ENCODE assay signal across 8 cellular contexts in genomic region chr12:49707127-49707811, GRCh38. TPM values are rescaled to one million over a fixed set of nuclear protein-coding genes. Genes with fewer than 3 reads are reported as not detected.
DNase-seq lines count a peak whose midpoint lies in the region; ATAC-seq and TF ChIP-seq lines count a peak whose summit lies in the region.

TSS of gene FMNL3 (minus strand) at chr12:49707405. CDS start at chr12:49707180, 225 bp downstream.

- 0 out of 2 replicates have a peak, but pooled peaks cover 8% of the 10 kb centered on the region for H4K20me1 ChIP-seq in DND-41 (ENCODE audit: insufficient read depth, low read length)

- H3K9me3 ChIP-seq in DND-41 (ENCODE audit: insufficient read depth, low read length, severe bottlenecking) (no peaks in the 10 kb centered on the region), KOPT-K1 (ENCODE audit: insufficient read depth, low read length, poor library complexity, severe bottlenecking) (no peaks in the 10 kb centered on the region), Panc1 (ENCODE audit: control insufficient read depth, insufficient read depth, low read depth, low read length) (no peaks in the 10 kb centered on the region), esophagus squamous epithelium (no peaks in the 10 kb centered on the region)

- peak within 1 kb of the TSS; percentile 88 for H3K9ac ChIP-seq in DND-41 (ENCODE audit: low read depth, low read length)

- no peaks in the 10 kb centered on the region for H3K36me3 ChIP-seq in DND-41 (ENCODE audit: insufficient read depth, low read length)
- no peaks in the 10 kb centered on the region for H3K36me3 ChIP-seq in KOPT-K1 (ENCODE audit: insufficient read depth, low read length)
- H3K36me3 ChIP-seq in Panc1 (ENCODE audit: control insufficient read depth, insufficient read depth, low read length): no peaks in the 10 kb centered on the region
- no peaks in the 10 kb centered on the region for H3K36me3 ChIP-seq in esophagus squamous epithelium

- no peaks in the 10 kb centered on the region for H3K9me3 Mint-ChIP-seq in activated T-cell treated with anti-CD3 and anti-CD28 coated beads, Interleukin-2, amount 50 U/mL, for 72 hours
- no peaks in the 10 kb centered on the region for H3K9me3 Mint-ChIP-seq in naive B cell
- H3K9me3 Mint-ChIP-seq in stimulated activated memory B cell treated with anti-CD40 and anti-IgM and Interleukin-4, amounts not matched to agents 10 μg/mL and 1 μg/mL and 100 μg/mL, for 72 hours: no peaks in the 10 kb centered on the region

- H3K27ac ChIP-seq in DND-41 (ENCODE audit: low read length) (peak within 1 kb of the TSS; percentile 68), KOPT-K1 (ENCODE audit: low read depth, low read length, poor library complexity, severe bottlenecking) (peak within 1 kb of the TSS; percentile 87), Panc1 (ENCODE audit: low read length) (peak within 1 kb of the TSS; percentile 80), esophagus squamous epithelium (peak within 1 kb of the TSS; percentile 81 to 93 (median 85))

- H3K36me3 Mint-ChIP-seq in activated T-cell treated with anti-CD3 and anti-CD28 coated beads, Interleukin-2, amount 50 U/mL, for 72 hours (ENCODE audit: insufficient read depth in 2 of 2): no peaks in the 10 kb centered on the region
- no peaks in the 10 kb centered on the region for H3K36me3 Mint-ChIP-seq in naive B cell
- H3K36me3 Mint-ChIP-seq in stimulated activated memory B cell treated with anti-CD40 and anti-IgM and Interleukin-4, amounts not matched to agents 10 μg/mL and 1 μg/mL and 100 μg/mL, for 72 hours: no peaks in the 10 kb centered on the region

- POLR2A ChIA-PET in Panc1 (lab: Charles Lee): no interaction called here

- H3K4me1 ChIP-seq in DND-41 (ENCODE audit: insufficient read depth, low read length): peaks cover 33% of the 10 kb centered on the region
- H3K4me1 ChIP-seq in Panc1 (ENCODE audit: control insufficient read depth, insufficient read depth, low read length): peaks cover 16% of the 10 kb centered on the region
- H3K4me1 ChIP-seq in esophagus squamous epithelium: peaks cover 3 to 51% (median 6%) of the 10 kb centered on the region in 3 donors

- peaks cover 43% of the 10 kb centered on the region for H3K79me2 ChIP-seq in DND-41 (ENCODE audit: insufficient read depth, low read length)

- in situ Hi-C loops in Panc1 (cut with HindIII; ENCODE audit: low pct_unique_long_range_greater_than_20kb, low sequenced_read_pairs): no loop called here

- peak in 2 of 4 donors; percentile 51 to 60 for TF ChIP-seq POLR2A in esophagus squamous epithelium (IDR thresholded peaks at IDR 0.05)

- CTCF ChIA-PET in Panc1 (lab: Charles Lee): interaction anchor here (0.6 kb wide), 1 partner anchor 62 kb away, joined by 9 read pairs; no protein-coding TSS in a partner anchor

- H3K27me3 ChIP-seq in DND-41 (ENCODE audit: insufficient read depth, low read length, poor library complexity) (peaks cover 5% of the 10 kb centered on the region), Panc1 (ENCODE audit: control insufficient read depth, insufficient read depth, low read length) (peaks cover 8% of the 10 kb centered on the region; the same call in 1 of the 2 replicates), esophagus squamous epithelium (peaks cover 0 to 19% (median 0%) of the 10 kb centered on the region in 4 donors)

- intact Hi-C loops in Panc1 (cut with micrococcal nuclease; ENCODE audit: unreplicated experiment) (loop anchor here (2.0 kb wide), 1 partner anchor 70 kb away; no protein-coding TSS in a partner anchor), esophagus squamous epithelium (cut with DNase I) (loop anchor here (5.0 kb wide), 1 partner anchor 60 kb away; no protein-coding TSS in a partner anchor)

- peaks cover 45% of the 10 kb centered on the region for H3K4me1 Mint-ChIP-seq in activated T-cell treated with anti-CD3 and anti-CD28 coated beads, Interleukin-2, amount 50 U/mL, for 72 hours (ENCODE audit: low read depth)
- H3K4me1 Mint-ChIP-seq in naive B cell: peaks cover 44 to 50% (median 44%) of the 10 kb centered on the region in 3 donors
- H3K4me1 Mint-ChIP-seq in stimulated activated memory B cell treated with anti-CD40 and anti-IgM and Interleukin-4, amounts not matched to agents 10 μg/mL and 1 μg/mL and 100 μg/mL, for 72 hours: peaks cover 51% of the 10 kb centered on the region

- TF ChIP-seq CTCF in DND-41 (IDR thresholded peaks at IDR 0.05; ENCODE audit: borderline replicate concordance, extremely low read depth, low read length, poor library complexity, severe bottlenecking) (peak; percentile 98), Panc1 (IDR thresholded peaks at IDR 0.05) (peak; percentile 98), esophagus squamous epithelium (IDR thresholded peaks at IDR 0.05) (peak; percentile 92 to 99 (median 98))

- peaks cover 9% of the 10 kb centered on the region for H3K27me3 Mint-ChIP-seq in activated T-cell treated with anti-CD3 and anti-CD28 coated beads, Interleukin-2, amount 50 U/mL, for 72 hours (ENCODE audit: low read depth)
- H3K27me3 Mint-ChIP-seq in naive B cell: peaks cover 0 to 10% (median 8%) of the 10 kb centered on the region in 3 donors
- H3K27me3 Mint-ChIP-seq in stimulated activated memory B cell treated with anti-CD40 and anti-IgM and Interleukin-4, amounts not matched to agents 10 μg/mL and 1 μg/mL and 100 μg/mL, for 72 hours: no peaks in the 10 kb centered on the region

- peak within 1 kb of the TSS; percentile 96 for H3K4me3 Mint-ChIP-seq in activated T-cell treated with anti-CD3 and anti-CD28 coated beads, Interleukin-2, amount 50 U/mL, for 72 hours
- peak within 1 kb of the TSS; percentile 89 to 98 (median 93) for H3K4me3 Mint-ChIP-seq in naive B cell
- peak within 1 kb of the TSS; percentile 99 for H3K4me3 Mint-ChIP-seq in stimulated activated memory B cell treated with anti-CD40 and anti-IgM and Interleukin-4, amounts not matched to agents 10 μg/mL and 1 μg/mL and 100 μg/mL, for 72 hours

- peak within 1 kb of the TSS; percentile 94 for H3K27ac Mint-ChIP-seq in activated T-cell treated with anti-CD3 and anti-CD28 coated beads, Interleukin-2, amount 50 U/mL, for 72 hours
- H3K27ac Mint-ChIP-seq in naive B cell: peak within 1 kb of the TSS; percentile 78 to 99 (median 93)
- peak within 1 kb of the TSS; percentile 89 for H3K27ac Mint-ChIP-seq in stimulated activated memory B cell treated with anti-CD40 and anti-IgM and Interleukin-4, amounts not matched to agents 10 μg/mL and 1 μg/mL and 100 μg/mL, for 72 hours

- WGBS in esophagus squamous epithelium, 2 donors: 0% methylated on average over 3 of the region's 94 CpGs; no CpG with 5 or more reads in 1 of the 2 donors

- H3K4me2 ChIP-seq in DND-41 (ENCODE audit: insufficient read depth, low read length): peak within 1 kb of the TSS; percentile 79

- DNase-seq in DND-41 (peak; percentile 98), Panc1 (ENCODE audit: low read depth, low spot score) (peak; percentile 46), esophagus squamous epithelium (lab: John Stamatoyannopoulos, UW) (peak; percentile 86), naive B cell (peak; percentile 99)
- DNase-seq in activated T-cell treated with anti-CD3 and anti-CD28 coated beads, Interleukin-2, amount 50 U/mL, for 72 hours: peak; percentile 100

- ATAC-seq in DND-41 (ENCODE audit: insufficient read depth, low read depth) (peak; percentile 91), GM21786 (IDR thresholded peaks at IDR 0.05; ENCODE audit: unreplicated experiment) (peak; percentile 71), Panc1 (peak; percentile 97), naive B cell (ENCODE audit: low read depth in 2 of 2) (peak; percentile 88 to 90)
- ATAC-seq in activated T-cell treated with anti-CD3 and anti-CD28 coated beads, Interleukin-2, amount 50 U/mL, for 72 hours (replicated peaks in 1 of 2): peak; percentile 89 to 90
- ATAC-seq in stimulated activated memory B cell treated with anti-CD40 and anti-IgM and Interleukin-4, amounts not matched to agents 10 μg/mL and 1 μg/mL and 100 μg/mL, for 72 hours: peak; percentile 96

- peak within 1 kb of the TSS; percentile 74 to 85 for H3K4me3 ChIP-seq in DND-41 (ENCODE audit: low read depth in 1 of 2, low read length in 2 of 2)
- peak within 1 kb of the TSS; percentile 75 to 79 for H3K4me3 ChIP-seq in Panc1 (ENCODE audit: low read depth in 2 of 2, low read length in 2 of 2)
- peak within 1 kb of the TSS; percentile 58 to 87 (median 69) for H3K4me3 ChIP-seq in esophagus squamous epithelium

- H2AFZ ChIP-seq in DND-41 (ENCODE audit: low read depth, low read length): peak within 1 kb of the TSS; percentile 77

- no TSS peak for BruUV-seq in Panc1 (replicated peaks; lab: Mats Ljungman, UMichigan)

RNA-seq across cellular contexts. Expression of gene FMNL3, which starts in this region (rescaled TPM):
- total RNA-seq in Panc1 (2021; ENCODE audit: unreplicated experiment) (25.7 TPM), esophagus squamous epithelium (1 to 10 TPM; 5.2 to 7.6 (median 5.8) TPM)
- 14.2 TPM for polyA plus RNA-seq in Panc1 (2012; ENCODE audit: insufficient read length)
- total RNA-seq in activated T-cell treated with anti-CD3 and anti-CD28 coated beads, Interleukin-2, amount 50 U/mL, for 72 hours: 10 to 100 TPM; 40.6 to 42.0 TPM
- polyA plus RNA-seq in naive B cell (ENCODE audit: low read depth in 6 of 6): 10 to 100 TPM in 4 of 6 donors, 1 to 10 TPM in 2; 1.6 to 18.3 (median 15.2) TPM

Comparison
In these comparisons a context has a peak if more than half of its experiments do, and no peak if none do; other contexts are left out.
1. Peak in every context shown above with its lines: DNase-seq, ATAC-seq, H3K4me3 ChIP-seq and H3K27ac ChIP-seq.
2. DNase-seq: peak in every context shown above with its lines; median percentile 100 in activated T-cell treated with anti-CD3 and anti-CD28 coated beads, Interleukin-2, amount 50 U/mL, for 72 hours; 99 in naive B cell; 98 in DND-41; 86 in esophagus squamous epithelium; 46 in Panc1.